Comparison of ENCODE assay signal across 2 cellular contexts in genomic region chr6:110900028-110900598, GRCh38.
TF ChIP-seq lines count a peak whose summit lies in the region.

No MANE protein-coding gene starts in this region.

TF ChIP-seq in HEK293, 187 proteins besides CTCF, POLR2A, EP300 and RAD21:
- no peak for TF ChIP-seq ZNF169 (tag by site-specific recombination; IDR thresholded peaks at IDR 0.05)
- TF ChIP-seq ZNF785 (tag by site-specific recombination; IDR thresholded peaks at IDR 0.05): no peak
- TF ChIP-seq ZNF133 (tag by site-specific recombination; IDR thresholded peaks at IDR 0.05): no peak
- TF ChIP-seq ZBTB17 (tag by site-specific recombination; IDR thresholded peaks at IDR 0.05): peak; percentile 15; the same call in 1 of the 2 replicates
- TF ChIP-seq, protein P1, sequence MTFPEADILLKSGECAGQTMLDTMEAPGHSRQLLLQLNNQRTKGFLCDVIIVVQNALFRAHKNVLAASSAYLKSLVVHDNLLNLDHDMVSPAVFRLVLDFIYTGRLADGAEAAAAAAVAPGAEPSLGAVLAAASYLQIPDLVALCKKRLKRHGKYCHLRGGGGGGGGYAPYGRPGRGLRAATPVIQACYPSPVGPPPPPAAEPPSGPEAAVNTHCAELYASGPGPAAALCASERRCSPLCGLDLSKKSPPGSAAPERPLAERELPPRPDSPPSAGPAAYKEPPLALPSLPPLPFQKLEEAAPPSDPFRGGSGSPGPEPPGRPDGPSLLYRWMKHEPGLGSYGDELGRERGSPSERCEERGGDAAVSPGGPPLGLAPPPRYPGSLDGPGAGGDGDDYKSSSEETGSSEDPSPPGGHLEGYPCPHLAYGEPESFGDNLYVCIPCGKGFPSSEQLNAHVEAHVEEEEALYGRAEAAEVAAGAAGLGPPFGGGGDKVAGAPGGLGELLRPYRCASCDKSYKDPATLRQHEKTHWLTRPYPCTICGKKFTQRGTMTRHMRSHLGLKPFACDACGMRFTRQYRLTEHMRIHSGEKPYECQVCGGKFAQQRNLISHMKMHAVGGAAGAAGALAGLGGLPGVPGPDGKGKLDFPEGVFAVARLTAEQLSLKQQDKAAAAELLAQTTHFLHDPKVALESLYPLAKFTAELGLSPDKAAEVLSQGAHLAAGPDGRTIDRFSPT (tag by site-specific recombination; IDR thresholded peaks at IDR 0.05): 0 out of 2 replicates have a peak, but pooled peaks have one; percentile 19
- no peak for TF ChIP-seq ZNF24 (tag by site-specific recombination; IDR thresholded peaks at IDR 0.05)
- TF ChIP-seq ZFHX2 (tag by site-specific recombination; conservative IDR thresholded peaks at IDR 0.05): peak; percentile 44
- no peak for TF ChIP-seq ZNF580 (tag by site-specific recombination; IDR thresholded peaks at IDR 0.05)
- TF ChIP-seq AEBP2 (tag by site-specific recombination; IDR thresholded peaks at IDR 0.05; ENCODE audit: borderline replicate concordance): no peak
- TF ChIP-seq OVOL3 (tag by site-specific recombination; IDR thresholded peaks at IDR 0.05): no peak
- TF ChIP-seq BCL11B (tag by site-specific recombination; IDR thresholded peaks at IDR 0.05; ENCODE audit: low read depth): no peak
- no peak for TF ChIP-seq ZFP69B (tag by site-specific recombination; IDR thresholded peaks at IDR 0.05)
- no peak for TF ChIP-seq ZNF677 (tag by site-specific recombination; IDR thresholded peaks at IDR 0.05)
- TF ChIP-seq ZNF510 (tag by site-specific recombination; IDR thresholded peaks at IDR 0.05; ENCODE audit: insufficient replicate concordance): no peak

TF ChIP-seq in GM12878, 131 proteins besides CTCF, POLR2A, EP300 and RAD21:
- TF ChIP-seq, protein P2, sequence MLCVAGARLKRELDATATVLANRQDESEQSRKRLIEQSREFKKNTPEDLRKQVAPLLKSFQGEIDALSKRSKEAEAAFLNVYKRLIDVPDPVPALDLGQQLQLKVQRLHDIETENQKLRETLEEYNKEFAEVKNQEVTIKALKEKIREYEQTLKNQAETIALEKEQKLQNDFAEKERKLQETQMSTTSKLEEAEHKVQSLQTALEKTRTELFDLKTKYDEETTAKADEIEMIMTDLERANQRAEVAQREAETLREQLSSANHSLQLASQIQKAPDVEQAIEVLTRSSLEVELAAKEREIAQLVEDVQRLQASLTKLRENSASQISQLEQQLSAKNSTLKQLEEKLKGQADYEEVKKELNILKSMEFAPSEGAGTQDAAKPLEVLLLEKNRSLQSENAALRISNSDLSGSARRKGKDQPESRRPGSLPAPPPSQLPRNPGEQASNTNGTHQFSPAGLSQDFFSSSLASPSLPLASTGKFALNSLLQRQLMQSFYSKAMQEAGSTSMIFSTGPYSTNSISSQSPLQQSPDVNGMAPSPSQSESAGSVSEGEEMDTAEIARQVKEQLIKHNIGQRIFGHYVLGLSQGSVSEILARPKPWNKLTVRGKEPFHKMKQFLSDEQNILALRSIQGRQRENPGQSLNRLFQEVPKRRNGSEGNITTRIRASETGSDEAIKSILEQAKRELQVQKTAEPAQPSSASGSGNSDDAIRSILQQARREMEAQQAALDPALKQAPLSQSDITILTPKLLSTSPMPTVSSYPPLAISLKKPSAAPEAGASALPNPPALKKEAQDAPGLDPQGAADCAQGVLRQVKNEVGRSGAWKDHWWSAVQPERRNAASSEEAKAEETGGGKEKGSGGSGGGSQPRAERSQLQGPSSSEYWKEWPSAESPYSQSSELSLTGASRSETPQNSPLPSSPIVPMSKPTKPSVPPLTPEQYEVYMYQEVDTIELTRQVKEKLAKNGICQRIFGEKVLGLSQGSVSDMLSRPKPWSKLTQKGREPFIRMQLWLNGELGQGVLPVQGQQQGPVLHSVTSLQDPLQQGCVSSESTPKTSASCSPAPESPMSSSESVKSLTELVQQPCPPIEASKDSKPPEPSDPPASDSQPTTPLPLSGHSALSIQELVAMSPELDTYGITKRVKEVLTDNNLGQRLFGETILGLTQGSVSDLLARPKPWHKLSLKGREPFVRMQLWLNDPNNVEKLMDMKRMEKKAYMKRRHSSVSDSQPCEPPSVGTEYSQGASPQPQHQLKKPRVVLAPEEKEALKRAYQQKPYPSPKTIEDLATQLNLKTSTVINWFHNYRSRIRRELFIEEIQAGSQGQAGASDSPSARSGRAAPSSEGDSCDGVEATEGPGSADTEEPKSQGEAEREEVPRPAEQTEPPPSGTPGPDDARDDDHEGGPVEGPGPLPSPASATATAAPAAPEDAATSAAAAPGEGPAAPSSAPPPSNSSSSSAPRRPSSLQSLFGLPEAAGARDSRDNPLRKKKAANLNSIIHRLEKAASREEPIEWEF (IDR thresholded peaks at IDR 0.05; ENCODE audit: insufficient replicate concordance, low read depth, low read length): no peak
- TF ChIP-seq POLR2AphosphoS5 (IDR thresholded peaks at IDR 0.05; ENCODE audit: low read length) (peak; percentile 52; the same call in 1 of the 2 replicates), HDAC2 (IDR thresholded peaks at IDR 0.05) (no peak), PRDM15 (CRISPR knock-in tag; IDR thresholded peaks at IDR 0.05) (no peak), ZNF622 (IDR thresholded peaks at IDR 0.05) (no peak), CBFB (IDR thresholded peaks at IDR 0.05; ENCODE audit: low read depth) (peak; percentile 32; the same call in 1 of the 2 replicates), ZBED1 (IDR thresholded peaks at IDR 0.05; ENCODE audit: borderline replicate concordance) (peak; percentile 47; the same call in 1 of the 2 replicates), NR2C2 (IDR thresholded peaks at IDR 0.05; ENCODE audit: borderline replicate concordance, control insufficient read depth, insufficient read length, low read depth) (no peak), NBN (IDR thresholded peaks at IDR 0.05) (no peak), MTA3 (IDR thresholded peaks at IDR 0.05; ENCODE audit: borderline replicate concordance, low read length) (no peak)
